In genomic region chr13:37023871-37024270, GRCh38 we compare ENCODE assay signal across 1 cellular context.
TF ChIP-seq lines count a peak whose summit lies in the region.

No MANE protein-coding gene starts in this region.

TF ChIP-seq in IMR-90, 13 proteins besides CTCF, POLR2A, EP300 and RAD21:
- no peak for TF ChIP-seq MAZ (IDR thresholded peaks at IDR 0.05; ENCODE audit: borderline replicate concordance, low read depth, low read length)
- no peak for TF ChIP-seq MAFK (IDR thresholded peaks at IDR 0.05; ENCODE audit: low read depth, low read length)
- TF ChIP-seq, protein P1, sequence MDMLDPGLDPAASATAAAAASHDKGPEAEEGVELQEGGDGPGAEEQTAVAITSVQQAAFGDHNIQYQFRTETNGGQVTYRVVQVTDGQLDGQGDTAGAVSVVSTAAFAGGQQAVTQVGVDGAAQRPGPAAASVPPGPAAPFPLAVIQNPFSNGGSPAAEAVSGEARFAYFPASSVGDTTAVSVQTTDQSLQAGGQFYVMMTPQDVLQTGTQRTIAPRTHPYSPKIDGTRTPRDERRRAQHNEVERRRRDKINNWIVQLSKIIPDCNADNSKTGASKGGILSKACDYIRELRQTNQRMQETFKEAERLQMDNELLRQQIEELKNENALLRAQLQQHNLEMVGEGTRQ (IDR thresholded peaks at IDR 0.05; ENCODE audit: low read depth, low read length): no peak
- no peak for TF ChIP-seq BHLHE40 (IDR thresholded peaks at IDR 0.05; ENCODE audit: low read depth, low read length)
- no peak for TF ChIP-seq RFX5 (IDR thresholded peaks at IDR 0.05; ENCODE audit: low read depth, low read length)
- TF ChIP-seq CEBPB (IDR thresholded peaks at IDR 0.05; ENCODE audit: low read depth, low read length): no peak
- no peak for TF ChIP-seq RCOR1 (IDR thresholded peaks at IDR 0.05; ENCODE audit: insufficient replicate concordance, low read length)
- no peak for TF ChIP-seq ELK1 (IDR thresholded peaks at IDR 0.05; ENCODE audit: borderline replicate concordance, low read depth, low read length)
- TF ChIP-seq MXI1 (IDR thresholded peaks at IDR 0.05; ENCODE audit: borderline replicate concordance, low read depth, low read length): no peak
- no peak for TF ChIP-seq NFE2L2 (IDR thresholded peaks at IDR 0.05; ENCODE audit: low read depth, low read length)
- no peak for TF ChIP-seq FOS (IDR thresholded peaks at IDR 0.05; ENCODE audit: low read depth, low read length)
- no peak for TF ChIP-seq CHD1 (IDR thresholded peaks at IDR 0.05; ENCODE audit: low read depth, low read length)
- TF ChIP-seq SMC3 (IDR thresholded peaks at IDR 0.05; ENCODE audit: low read depth, low read length): no peak
